2 cellular contexts compared by ENCODE assay signal in the genomic region with DNA sequence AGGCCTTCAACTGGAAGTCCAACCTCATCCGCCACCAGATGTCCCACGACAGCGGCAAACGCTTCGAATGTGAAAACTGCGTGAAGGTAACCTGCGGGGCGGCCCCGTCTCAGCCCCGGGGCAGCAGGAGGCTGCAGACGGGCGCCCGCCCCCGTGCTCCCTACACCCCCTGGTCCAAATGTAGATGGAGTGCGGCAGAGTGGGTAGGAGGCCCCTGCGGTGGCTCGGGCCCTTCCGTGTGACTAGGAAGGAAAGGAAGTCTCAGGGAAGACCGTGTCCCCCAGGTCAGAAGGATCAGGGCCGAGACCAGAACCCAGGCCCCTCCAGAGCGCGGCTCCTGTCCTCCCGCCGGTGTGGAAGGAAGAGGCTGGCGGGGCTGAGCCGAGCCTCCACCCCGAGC.
TF ChIP-seq lines count a peak whose summit lies in the region.

No MANE protein-coding gene starts in this region.

TF ChIP-seq in HEK293, 187 proteins besides CTCF, POLR2A, EP300 and RAD21:
- no peak for TF ChIP-seq OSR2 (tag by site-specific recombination; IDR thresholded peaks at IDR 0.05)
- TF ChIP-seq, protein P1, sequence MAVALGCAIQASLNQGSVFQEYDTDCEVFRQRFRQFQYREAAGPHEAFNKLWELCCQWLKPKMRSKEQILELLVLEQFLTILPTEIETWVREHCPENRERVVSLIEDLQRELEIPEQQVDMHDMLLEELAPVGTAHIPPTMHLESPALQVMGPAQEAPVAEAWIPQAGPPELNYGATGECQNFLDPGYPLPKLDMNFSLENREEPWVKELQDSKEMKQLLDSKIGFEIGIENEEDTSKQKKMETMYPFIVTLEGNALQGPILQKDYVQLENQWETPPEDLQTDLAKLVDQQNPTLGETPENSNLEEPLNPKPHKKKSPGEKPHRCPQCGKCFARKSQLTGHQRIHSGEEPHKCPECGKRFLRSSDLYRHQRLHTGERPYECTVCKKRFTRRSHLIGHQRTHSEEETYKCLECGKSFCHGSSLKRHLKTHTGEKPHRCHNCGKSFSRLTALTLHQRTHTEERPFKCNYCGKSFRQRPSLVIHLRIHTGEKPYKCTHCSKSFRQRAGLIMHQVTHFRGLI (tag by site-specific recombination; IDR thresholded peaks at IDR 0.05), result 0 out of 2 replicates have a peak, but pooled peaks have one; percentile 45

TF ChIP-seq in K562, 482 proteins besides CTCF, POLR2A, EP300 and RAD21:
- TF ChIP-seq UBTF (IDR thresholded peaks at IDR 0.05; ENCODE audit: borderline replicate concordance in 1 of 2, low read depth in 2 of 2, low read length in 2 of 2) (peak; percentile 27 to 54; a peak in 1 of 4 replicates), ZNF407 (IDR thresholded peaks at IDR 0.05; ENCODE audit: low read depth) (no peak), ZNF175 (CRISPR knock-in tag; IDR thresholded peaks at IDR 0.05; ENCODE audit: low read depth) (no peak), ZNF76 (CRISPR knock-in tag; IDR thresholded peaks at IDR 0.05; ENCODE audit: borderline replicate concordance) (no peak), ZNF586 (CRISPR knock-in tag; conservative IDR thresholded peaks at IDR 0.05) (no peak)
